ENCODE assay signal across 16 cellular contexts in genomic region chr11:131580466-131580865, GRCh38.
A peak's percentile ranks its signal among the peaks of the same experiment; 100 is the strongest.
DNase-seq lines count a peak whose midpoint lies in the region; ATAC-seq and TF ChIP-seq lines count a peak whose summit lies in the region.
"Had no signal": no experiment of that assay in that cellular context is flagged by ENCODE, and none has a peak within 500 bp of the region (broad histone marks: within the 10 kb centered on the region; RNA-seq: fewer than 3 reads in every experiment).

No MANE protein-coding gene starts in this region.

- H3K36me3 ChIP-seq in Loucy (ENCODE audit: insufficient read depth, low read length), result no peaks in the 10 kb centered on the region
- no peaks in the 10 kb centered on the region for H3K36me3 ChIP-seq in Caco-2 (ENCODE audit: control insufficient read depth, insufficient read depth, low read length)
- H3K36me3 ChIP-seq: BE2C had no signal

- peaks cover 74% of the 10 kb centered on the region for H3K4me1 Mint-ChIP-seq in brain
- H3K4me1 Mint-ChIP-seq in Caco-2 (ENCODE audit: low read depth, unreplicated experiment), result no peaks in the 10 kb centered on the region
- H3K4me1 Mint-ChIP-seq in CD14-positive monocyte, result no peaks in the 10 kb centered on the region
- H3K4me1 Mint-ChIP-seq: CD4-positive, alpha-beta memory T cell; IgD-negative memory B cell had no signal

- H3K27me3 ChIP-seq in Loucy (ENCODE audit: insufficient read depth, low read length, poor library complexity, severe bottlenecking), result no peaks in the 10 kb centered on the region
- peaks cover 2% of the 10 kb centered on the region; the same call in 1 of the 2 replicates for H3K27me3 ChIP-seq in Caco-2 (replicated peaks; ENCODE audit: control insufficient read depth, insufficient read depth, low read length)
- H3K27me3 ChIP-seq: BE2C had no signal

- DNase-seq in fibroblast of peridontal ligament (ENCODE audit: extremely low read depth) (peak; percentile 39), Caco-2 (no peak), CD14-positive monocyte (ENCODE audit: low spot score) (no peak)
- DNase-seq: BE2C; CD4-positive, alpha-beta memory T cell; DMS79 treated with DMSO at 0.1 percent for 48 hours; Kasumi-1; NCI-H2107; NCI-H2227 treated with DMSO at 0.1 percent for 48 hours; SHP77 treated with DMSO at 0.1 percent for 48 hours had no signal

- H3K4me3 ChIP-seq in Loucy (ENCODE audit: low read length, poor library complexity, severe bottlenecking) (no peak overlapping the region), Caco-2 (ENCODE audit: low read depth, low read length) (no peak overlapping the region)

- no peaks in the 10 kb centered on the region for H3K79me2 ChIP-seq in Loucy (ENCODE audit: insufficient read depth, low read length)

- peak overlapping the region; percentile 46 for H3K4me2 ChIP-seq in Loucy (ENCODE audit: low read depth, low read length, poor library complexity, severe bottlenecking)

- H3K9me3 ChIP-seq in Loucy (ENCODE audit: insufficient read depth, low read depth, low read length) (no peaks in the 10 kb centered on the region), Caco-2 (no peaks in the 10 kb centered on the region)
- H3K9me3 ChIP-seq: BE2C had no signal

- H3F3A ChIP-seq in Loucy (ENCODE audit: low read depth), result no peaks in the 10 kb centered on the region

- peak overlapping the region; percentile 33 for H3K9ac ChIP-seq in Loucy (ENCODE audit: low read depth, low read length, poor library complexity, severe bottlenecking)

- no peaks in the 10 kb centered on the region for H3K9me3 Mint-ChIP-seq in brain
- no peaks in the 10 kb centered on the region for H3K9me3 Mint-ChIP-seq in Caco-2 (ENCODE audit: unreplicated experiment)
- H3K9me3 Mint-ChIP-seq in CD14-positive monocyte, result peaks cover 0 to 2% (median 0%) of the 10 kb centered on the region in 7 donors

- intact Hi-C loops in Caco-2 (cut with micrococcal nuclease; ENCODE audit: unreplicated experiment) (loop anchor here (1.0 kb wide), 1 partner anchor 94 kb away; no protein-coding TSS in a partner anchor), CD14-positive monocyte (cut with micrococcal nuclease) (no loop called here)

- POLR2A ChIA-PET in Caco-2 (lab: Charles Lee), result no interaction called here

- H2AFZ ChIP-seq in Loucy (ENCODE audit: low read length), result no peak overlapping the region

- H3K27ac Mint-ChIP-seq in brain (peak overlapping the region; percentile 16 to 98 (median 77)), Caco-2 (ENCODE audit: unreplicated experiment) (no peak overlapping the region), CD14-positive monocyte (no peak overlapping the region)
- H3K27ac Mint-ChIP-seq: CD4-positive, alpha-beta memory T cell had no signal

- no peak for TF ChIP-seq CTCF in Loucy (conservative IDR thresholded peaks at IDR 0.05; ENCODE audit: low read length)
- no peak for TF ChIP-seq CTCF in brain (conservative IDR thresholded peaks at IDR 0.05)
- TF ChIP-seq CTCF in Caco-2 (IDR thresholded peaks at IDR 0.05; ENCODE audit: insufficient read depth in 1 of 2, low read depth in 1 of 2, low read length in 1 of 2, severe bottlenecking in 1 of 2, unreplicated experiment in 1 of 2), result no peak
- TF ChIP-seq CTCF in CD14-positive monocyte (IDR thresholded peaks at IDR 0.05), result no peak

- ATAC-seq in GM21515 (IDR thresholded peaks at IDR 0.05; ENCODE audit: unreplicated experiment), result no peak
- ATAC-seq: SK-N-SH treated with all-trans-retinoic acid at 6 μM for 48 hours had no signal

- no peaks in the 10 kb centered on the region for H3K9me2 ChIP-seq in Loucy (replicated peaks; ENCODE audit: low read depth, low read length)

- H3K36me3 Mint-ChIP-seq in brain (no peaks in the 10 kb centered on the region), Caco-2 (ENCODE audit: insufficient read depth, unreplicated experiment) (no peaks in the 10 kb centered on the region), CD14-positive monocyte (no peaks in the 10 kb centered on the region)
- H3K36me3 Mint-ChIP-seq: CD4-positive, alpha-beta memory T cell had no signal

- no peaks in the 10 kb centered on the region for H4K20me1 ChIP-seq in Loucy (ENCODE audit: insufficient read depth, low read length, poor library complexity, severe bottlenecking)

- H3K27me3 Mint-ChIP-seq in brain, result no peaks in the 10 kb centered on the region
- peaks cover 26% of the 10 kb centered on the region for H3K27me3 Mint-ChIP-seq in Caco-2 (ENCODE audit: insufficient read depth, unreplicated experiment)
- peaks cover 8 to 22% (median 9%) of the 10 kb centered on the region in 3 donors for H3K27me3 Mint-ChIP-seq in CD14-positive monocyte (ENCODE audit: low read depth in 3 of 3)

- H3K4me1 ChIP-seq in Loucy (ENCODE audit: insufficient read depth, low read length, poor library complexity, severe bottlenecking), result peaks cover 22% of the 10 kb centered on the region
- H3K4me1 ChIP-seq in Caco-2, result no peaks in the 10 kb centered on the region
- H3K4me1 ChIP-seq: BE2C had no signal

- H3K4me3 Mint-ChIP-seq in brain, result peak overlapping the region in 1 of 5 experiments; percentile 59
- no peak overlapping the region for H3K4me3 Mint-ChIP-seq in Caco-2 (ENCODE audit: unreplicated experiment)
- no peak overlapping the region for H3K4me3 Mint-ChIP-seq in CD14-positive monocyte
- H3K4me3 Mint-ChIP-seq: CD4-positive, alpha-beta memory T cell; IgD-negative memory B cell had no signal

- CTCF ChIA-PET in Caco-2 (lab: Charles Lee), result interaction anchor here (0.6 to 1.8 kb wide), 4 partner anchors 11 to 94 kb away, joined by 3 to 15 read pairs (median 3); no protein-coding TSS in a partner anchor

- peak overlapping the region; percentile 100 for H3K27ac ChIP-seq in temporal lobe (ENCODE audit: low read depth, low read length)

- BruUV-seq in Caco-2 (replicated peaks; lab: Mats Ljungman, UMichigan), result no TSS peak

Comparison
In these comparisons a context has a peak if more than half of its experiments do, and no peak if none do; other contexts are left out.
1. H3K27ac Mint-ChIP-seq: peak in brain (5 of 5); none in Caco-2 (single experiment) and CD14-positive monocyte (0 of 7).